Comparison of ENCODE assay signal across 2 cellular contexts in the genomic region with DNA sequence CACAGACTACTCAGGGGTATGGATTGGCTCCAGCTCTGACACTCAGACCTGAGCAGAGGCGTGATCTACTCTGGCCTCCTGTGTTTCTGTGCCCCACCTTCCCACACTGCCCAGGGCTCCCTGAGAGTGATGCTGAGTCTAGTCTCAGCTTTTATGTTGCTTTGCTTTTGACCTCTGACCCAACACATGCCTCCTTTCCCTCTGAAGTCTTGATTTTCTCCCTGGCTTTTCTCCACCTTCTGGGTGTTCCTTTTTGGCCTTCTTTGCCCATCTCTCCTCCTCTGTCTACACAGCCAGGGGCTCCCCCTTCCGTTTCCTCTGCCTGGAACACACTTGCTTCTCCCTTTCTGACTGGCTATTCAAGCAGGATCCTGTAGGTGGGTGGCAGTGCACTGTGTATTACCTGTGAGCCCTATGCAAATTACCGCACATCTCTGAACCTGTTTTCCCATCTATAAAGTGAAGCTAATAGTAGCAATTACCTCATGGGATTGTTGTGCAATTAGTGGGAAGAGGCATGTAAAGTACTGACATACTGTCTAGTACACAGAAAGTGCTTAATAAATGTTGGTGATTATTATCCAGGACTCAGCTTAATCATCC.
TF ChIP-seq lines count a peak whose summit lies in the region.

No MANE protein-coding gene starts in this region.

TF ChIP-seq in HCT116, 20 proteins besides CTCF, POLR2A, EP300 and RAD21:
- TF ChIP-seq ELF1 (IDR thresholded peaks at IDR 0.05; ENCODE audit: borderline replicate concordance, low read depth) (no peak), CBX3 (IDR thresholded peaks at IDR 0.05; ENCODE audit: low read depth) (no peak), JUND (IDR thresholded peaks at IDR 0.05) (no peak), TCF7L2 (IDR thresholded peaks at IDR 0.05; ENCODE audit: borderline replicate concordance, extremely low read depth, insufficient read depth, insufficient read length) (no peak), EZH2phosphoT487 (IDR thresholded peaks at IDR 0.05; ENCODE audit: borderline replicate concordance) (no peak), EGR1 (IDR thresholded peaks at IDR 0.05; ENCODE audit: low read depth) (no peak), SRF (IDR thresholded peaks at IDR 0.05; ENCODE audit: low read depth) (no peak), ZNF274 (IDR thresholded peaks at IDR 0.05; ENCODE audit: low read depth, low read length) (no peak), ZFX (IDR thresholded peaks at IDR 0.05) (no peak), SIN3A (IDR thresholded peaks at IDR 0.05; ENCODE audit: low read depth) (no peak), MAX (IDR thresholded peaks at IDR 0.05) (no peak)
- TF ChIP-seq, protein P1, sequence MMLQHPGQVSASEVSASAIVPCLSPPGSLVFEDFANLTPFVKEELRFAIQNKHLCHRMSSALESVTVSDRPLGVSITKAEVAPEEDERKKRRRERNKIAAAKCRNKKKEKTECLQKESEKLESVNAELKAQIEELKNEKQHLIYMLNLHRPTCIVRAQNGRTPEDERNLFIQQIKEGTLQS (IDR thresholded peaks at IDR 0.05), result no peak
- TF ChIP-seq, protein P2, sequence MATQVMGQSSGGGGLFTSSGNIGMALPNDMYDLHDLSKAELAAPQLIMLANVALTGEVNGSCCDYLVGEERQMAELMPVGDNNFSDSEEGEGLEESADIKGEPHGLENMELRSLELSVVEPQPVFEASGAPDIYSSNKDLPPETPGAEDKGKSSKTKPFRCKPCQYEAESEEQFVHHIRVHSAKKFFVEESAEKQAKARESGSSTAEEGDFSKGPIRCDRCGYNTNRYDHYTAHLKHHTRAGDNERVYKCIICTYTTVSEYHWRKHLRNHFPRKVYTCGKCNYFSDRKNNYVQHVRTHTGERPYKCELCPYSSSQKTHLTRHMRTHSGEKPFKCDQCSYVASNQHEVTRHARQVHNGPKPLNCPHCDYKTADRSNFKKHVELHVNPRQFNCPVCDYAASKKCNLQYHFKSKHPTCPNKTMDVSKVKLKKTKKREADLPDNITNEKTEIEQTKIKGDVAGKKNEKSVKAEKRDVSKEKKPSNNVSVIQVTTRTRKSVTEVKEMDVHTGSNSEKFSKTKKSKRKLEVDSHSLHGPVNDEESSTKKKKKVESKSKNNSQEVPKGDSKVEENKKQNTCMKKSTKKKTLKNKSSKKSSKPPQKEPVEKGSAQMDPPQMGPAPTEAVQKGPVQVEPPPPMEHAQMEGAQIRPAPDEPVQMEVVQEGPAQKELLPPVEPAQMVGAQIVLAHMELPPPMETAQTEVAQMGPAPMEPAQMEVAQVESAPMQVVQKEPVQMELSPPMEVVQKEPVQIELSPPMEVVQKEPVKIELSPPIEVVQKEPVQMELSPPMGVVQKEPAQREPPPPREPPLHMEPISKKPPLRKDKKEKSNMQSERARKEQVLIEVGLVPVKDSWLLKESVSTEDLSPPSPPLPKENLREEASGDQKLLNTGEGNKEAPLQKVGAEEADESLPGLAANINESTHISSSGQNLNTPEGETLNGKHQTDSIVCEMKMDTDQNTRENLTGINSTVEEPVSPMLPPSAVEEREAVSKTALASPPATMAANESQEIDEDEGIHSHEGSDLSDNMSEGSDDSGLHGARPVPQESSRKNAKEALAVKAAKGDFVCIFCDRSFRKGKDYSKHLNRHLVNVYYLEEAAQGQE (IDR thresholded peaks at IDR 0.05; ENCODE audit: low read depth), result no peak

TF ChIP-seq in K562, 482 proteins besides CTCF, POLR2A, EP300 and RAD21:
- TF ChIP-seq CEBPG (CRISPR knock-in tag; IDR thresholded peaks at IDR 0.05) (no peak), CEBPG (tag; conservative IDR thresholded peaks at IDR 0.05 in 1 of 2, IDR thresholded peaks at IDR 0.05 in 1 of 2) (peak in 1 of 2 experiments; percentile 68; a peak in 2 of 4 replicates), NR4A1 (CRISPR knock-in tag; IDR thresholded peaks at IDR 0.05) (no peak), NR4A1 (tag; IDR thresholded peaks at IDR 0.05) (no peak), CEBPB (tag; IDR thresholded peaks at IDR 0.05) (peak; percentile 45; the same call in 1 of the 2 replicates)
- TF ChIP-seq, protein P3, sequence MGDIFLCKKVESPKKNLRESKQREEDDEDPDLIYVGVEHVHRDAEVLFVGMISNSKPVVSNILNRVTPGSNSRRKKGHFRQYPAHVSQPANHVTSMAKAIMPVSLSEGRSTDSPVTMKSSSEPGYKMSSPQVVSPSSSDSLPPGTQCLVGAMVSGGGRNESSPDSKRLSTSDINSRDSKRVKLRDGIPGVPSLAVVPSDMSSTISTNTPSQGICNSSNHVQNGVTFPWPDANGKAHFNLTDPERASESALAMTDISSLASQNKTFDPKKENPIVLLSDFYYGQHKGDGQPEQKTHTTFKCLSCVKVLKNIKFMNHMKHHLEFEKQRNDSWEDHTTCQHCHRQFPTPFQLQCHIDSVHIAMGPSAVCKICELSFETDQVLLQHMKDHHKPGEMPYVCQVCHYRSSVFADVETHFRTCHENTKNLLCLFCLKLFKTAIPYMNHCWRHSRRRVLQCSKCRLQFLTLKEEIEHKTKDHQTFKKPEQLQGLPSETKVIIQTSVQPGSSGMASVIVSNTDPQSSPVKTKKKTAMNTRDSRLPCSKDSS (IDR thresholded peaks at IDR 0.05; ENCODE audit: low read depth, partially characterized antibody), result no peak
